Comparison of ENCODE assay signal across 29 cellular contexts in genomic region chr11:124736738-124737137, GRCh38. TPM values are rescaled to one million over a fixed set of nuclear protein-coding genes. Genes with fewer than 3 reads are reported as not detected.
DNase-seq lines count a peak whose midpoint lies in the region; ATAC-seq, FAIRE-seq and TF ChIP-seq lines count a peak whose summit lies in the region.
"Had no signal": no experiment of that assay in that cellular context is flagged by ENCODE, and none has a peak within 500 bp of the region (broad histone marks: within the 10 kb centered on the region; RNA-seq: fewer than 3 reads in every experiment).

No MANE protein-coding gene starts in this region.

- H3K79me2 ChIP-seq in K562 (ENCODE audit: control insufficient read depth, insufficient read depth, low read length), result no peaks in the 10 kb centered on the region

- H3K9ac ChIP-seq in K562 (ENCODE audit: insufficient read depth in 1 of 2, low read depth in 2 of 2, low read length in 2 of 2), result no peak overlapping the region

- CTCF ChIA-PET in K562 (lab: Yijun Ruan, JAX; ENCODE audit: low intra/inter-chr PET ratio), result no interaction called here

- H3K4me3 ChIP-seq in K562, result no peak overlapping the region
- H3K4me3 ChIP-seq: SK-N-MC, spleen had no signal

- H3K36me3 Mint-ChIP-seq in activated T-helper 1 cell treated with anti-CD3 and anti-CD28 coated beads, Interleukin-12 subunit alpha, Interleukin-12 subunit beta, Interleukin-2, Interleukin-4 antibody, amounts not matched to agents 30 ng/mL and 10 ng/mL and 1 ng/mL, durations not matched to agents 14 hours and 24 hours and 36 hours (ENCODE audit: low read depth), result peaks cover 2% of the 10 kb centered on the region
- no peaks in the 10 kb centered on the region for H3K36me3 Mint-ChIP-seq in mesothelial cell of epicardium
- H3K36me3 Mint-ChIP-seq: activated CD8-positive, alpha-beta memory T cell treated with anti-CD3 and anti-CD28 coated beads, Interleukin-2, amount 10 ng/mL, durations not matched to agents 7 days and 5 days; naive thymus-derived CD8-positive, alpha-beta T cell; type B pancreatic cell; WTC11 had no signal

- in situ Hi-C loops in K562 (cut with MboI), result no loop called here

- H3K4me3 Mint-ChIP-seq in activated T-helper 1 cell treated with anti-CD3 and anti-CD28 coated beads, Interleukin-12 subunit alpha, Interleukin-12 subunit beta, Interleukin-2, Interleukin-4 antibody, amounts not matched to agents 30 ng/mL and 10 ng/mL and 1 ng/mL, durations not matched to agents 14 hours and 24 hours and 36 hours, result no peak overlapping the region
- H3K4me3 Mint-ChIP-seq in mesothelial cell of epicardium, result no peak overlapping the region
- H3K4me3 Mint-ChIP-seq: activated CD8-positive, alpha-beta memory T cell treated with anti-CD3 and anti-CD28 coated beads, Interleukin-2, amount 10 ng/mL, durations not matched to agents 7 days and 5 days; naive thymus-derived CD8-positive, alpha-beta T cell; type B pancreatic cell; WTC11 had no signal

- H4K20me1 ChIP-seq in K562 (replicated peaks; ENCODE audit: control insufficient read depth, insufficient read depth, low read length), result 0 out of 2 replicates have a peak, but pooled peaks cover 2% of the 10 kb centered on the region

- H3K27ac ChIP-seq in K562 (ENCODE audit: extremely low read depth, low read depth, low read length), result no peak overlapping the region
- H3K27ac ChIP-seq: brain microvascular endothelial cell, epithelial cell of prostate, SK-N-MC, spleen had no signal

- no TSS peak for BruUV-seq in K562 (replicated peaks; lab: Mats Ljungman, UMichigan)

- H3K27ac Mint-ChIP-seq in activated T-helper 1 cell treated with anti-CD3 and anti-CD28 coated beads, Interleukin-12 subunit alpha, Interleukin-12 subunit beta, Interleukin-2, Interleukin-4 antibody, amounts not matched to agents 30 ng/mL and 10 ng/mL and 1 ng/mL, durations not matched to agents 14 hours and 24 hours and 36 hours, result no peak overlapping the region
- H3K27ac Mint-ChIP-seq in mesothelial cell of epicardium, result no peak overlapping the region
- H3K27ac Mint-ChIP-seq: activated CD8-positive, alpha-beta memory T cell treated with anti-CD3 and anti-CD28 coated beads, Interleukin-2, amount 10 ng/mL, durations not matched to agents 7 days and 5 days; type B pancreatic cell; WTC11 had no signal

- peaks cover 10 to 38% of the 10 kb centered on the region in 2 experiments; a peak in 4 of 5 replicates for H3K27me3 ChIP-seq in K562 (ENCODE audit: control insufficient read depth in 2 of 2, insufficient read depth in 2 of 2, low read length in 2 of 2)

- no peak for ATAC-seq in K562
- ATAC-seq in HG02938 (IDR thresholded peaks at IDR 0.05; ENCODE audit: unreplicated experiment), result no peak
- ATAC-seq: activated CD8-positive, alpha-beta memory T cell treated with anti-CD3 and anti-CD28 coated beads, Interleukin-2, amount 10 ng/mL, durations not matched to agents 7 days and 5 days; naive thymus-derived CD8-positive, alpha-beta T cell; WTC11 had no signal

- H3K4me1 Mint-ChIP-seq in activated T-helper 1 cell treated with anti-CD3 and anti-CD28 coated beads, Interleukin-12 subunit alpha, Interleukin-12 subunit beta, Interleukin-2, Interleukin-4 antibody, amounts not matched to agents 30 ng/mL and 10 ng/mL and 1 ng/mL, durations not matched to agents 14 hours and 24 hours and 36 hours (ENCODE audit: low read depth), result peaks cover 24% of the 10 kb centered on the region
- H3K4me1 Mint-ChIP-seq in mesothelial cell of epicardium, result peaks cover 8% of the 10 kb centered on the region

- no peak for FAIRE-seq in K562 (lab: Jason Lieb, UNC)
- FAIRE-seq: A204.1 had no signal

- H3K4me1 ChIP-seq in K562 (replicated peaks in 1 of 2; ENCODE audit: control insufficient read depth in 2 of 2, insufficient read depth in 2 of 2, low read length in 2 of 2), result peaks cover 13 to 17% of the 10 kb centered on the region in 2 experiments; a peak in 4 of 5 replicates

- POLR2A ChIA-PET in K562 (lab: Yijun Ruan, JAX), result interaction anchor here (0.6 kb wide), 1 partner anchor 13 kb away, joined by 4 read pairs; no protein-coding TSS in a partner anchor

- H3K9me3 Mint-ChIP-seq in activated T-helper 1 cell treated with anti-CD3 and anti-CD28 coated beads, Interleukin-12 subunit alpha, Interleukin-12 subunit beta, Interleukin-2, Interleukin-4 antibody, amounts not matched to agents 30 ng/mL and 10 ng/mL and 1 ng/mL, durations not matched to agents 14 hours and 24 hours and 36 hours, result no peaks in the 10 kb centered on the region
- H3K9me3 Mint-ChIP-seq in mesothelial cell of epicardium, result no peaks in the 10 kb centered on the region
- H3K9me3 Mint-ChIP-seq: naive thymus-derived CD8-positive, alpha-beta T cell; type B pancreatic cell; WTC11 had no signal

- no peak for TF ChIP-seq EP300 in K562 (IDR thresholded peaks at IDR 0.05; ENCODE audit: low read length)

- H2AFZ ChIP-seq in K562 (ENCODE audit: low read depth, low read length), result no peak overlapping the region

- DNase-seq in AML-193 (lab: John Stamatoyannopoulos, UW), result peak; percentile 54 to 71
- DNase-seq in KG1 (lab: John Stamatoyannopoulos, UW), result peak; percentile 30
- peak; percentile 75 to 83 for DNase-seq in NOMO-1 (lab: John Stamatoyannopoulos, UW; ENCODE audit: unreplicated experiment in 2 of 2)
- DNase-seq in K562 (ENCODE audit: extremely low read depth in 1 of 4, low spot score in 3 of 4), result no peak
- DNase-seq in posterior vena cava (ENCODE audit: low spot score), result no peak
- no peak for DNase-seq in activated T-helper 1 cell treated with anti-CD3 and anti-CD28 coated beads, Interleukin-12 subunit alpha, Interleukin-12 subunit beta, Interleukin-2, Interleukin-4 antibody, amounts not matched to agents 30 ng/mL and 10 ng/mL and 1 ng/mL, durations not matched to agents 14 hours and 24 hours and 36 hours (ENCODE audit: low spot score)
- DNase-seq in mesothelial cell of epicardium (ENCODE audit: low spot score in 2 of 2, unreplicated experiment in 2 of 2), result no peak
- DNase-seq: activated CD8-positive, alpha-beta memory T cell treated with anti-CD3 and anti-CD28 coated beads, Interleukin-2, amount 10 ng/mL, durations not matched to agents 7 days and 5 days; activated naive CD4-positive, alpha-beta T cell treated with Interleukin-2 at 50 U/mL for 16 hours; activated T-cell treated with anti-CD3 and anti-CD28 coated beads, Interleukin-2, amount 50 U/mL, for 48 hours; brain microvascular endothelial cell; effector CD4-positive, alpha-beta T cell; glutamatergic neuron; midbrain; MM.1S; naive thymus-derived CD8-positive, alpha-beta T cell; NK-92 treated with Interleukin-12 subunit alpha and Interleukin-12 subunit beta, amount 100 ng/mL, for 24 hours; spleen; stimulated activated CD4-positive, alpha-beta T cell treated with anti-CD3 and anti-CD28 coated beads, Interleukin-4, amount 100 ng/mL, for 1 hour had no signal

- no peaks in the 10 kb centered on the region for H3K9me3 ChIP-seq in K562 (replicated peaks; ENCODE audit: control insufficient read depth, insufficient read depth, low read depth, low read length)
- H3K9me3 ChIP-seq: spleen had no signal

- peaks cover 37% of the 10 kb centered on the region for H3K27me3 Mint-ChIP-seq in activated T-helper 1 cell treated with anti-CD3 and anti-CD28 coated beads, Interleukin-12 subunit alpha, Interleukin-12 subunit beta, Interleukin-2, Interleukin-4 antibody, amounts not matched to agents 30 ng/mL and 10 ng/mL and 1 ng/mL, durations not matched to agents 14 hours and 24 hours and 36 hours (ENCODE audit: insufficient read depth)
- H3K27me3 Mint-ChIP-seq in mesothelial cell of epicardium (ENCODE audit: low read depth), result peaks cover 87% of the 10 kb centered on the region

- TF ChIP-seq CTCF in K562 (IDR thresholded peaks at IDR 0.05 in 2 of 3, conservative IDR thresholded peaks at IDR 0.05 in 1 of 3; ENCODE audit: insufficient read depth in 2 of 3, low read depth in 1 of 3, low read length in 3 of 3) (no peak), mesothelial cell of epicardium (IDR thresholded peaks at IDR 0.05; ENCODE audit: unreplicated experiment) (no peak)

- no peak for TF ChIP-seq POLR2A in K562 (conservative IDR thresholded peaks at IDR 0.05)

- intact Hi-C loops in K562 (cut with micrococcal nuclease), result no loop called here
- intact Hi-C loops in posterior vena cava (cut with DNase I), result no loop called here
- intact Hi-C loops in activated T-helper 1 cell treated with anti-CD3 and anti-CD28 coated beads, Interleukin-12 subunit alpha, Interleukin-12 subunit beta, Interleukin-2, Interleukin-4 antibody, amounts not matched to agents 30 ng/mL and 10 ng/mL and 1 ng/mL, durations not matched to agents 14 hours and 24 hours and 36 hours (cut with micrococcal nuclease), result no loop called here

- no peak overlapping the region for H3K4me2 ChIP-seq in K562 (ENCODE audit: insufficient read depth, low read length)

- TF ChIP-seq RAD21 in K562 (CRISPR knock-in tag; conservative IDR thresholded peaks at IDR 0.05 in 1 of 2, IDR thresholded peaks at IDR 0.05 in 1 of 2), result no peak

- no peaks in the 10 kb centered on the region for H3K9me1 ChIP-seq in K562 (ENCODE audit: control insufficient read depth, insufficient read depth, low read length)

- no peaks in the 10 kb centered on the region for H3K36me3 ChIP-seq in K562 (ENCODE audit: control insufficient read depth, insufficient read depth, low read length)
- H3K36me3 ChIP-seq: brain microvascular endothelial cell, spleen had no signal

- WGBS in K562 (ENCODE audit: insufficient coverage, low coverage, missing lambda C conversion rate), result 0% methylated on average over 3 of the region's 3 CpGs

RNA-seq across cellular contexts. Expression of gene NRGN, which starts 3.0 kb away (rescaled TPM):
- 2.1 and 5.7 TPM in 2 replicates for total RNA-seq in K562 (2011; cell fraction: chromatin; rRNA removed; ENCODE audit: low replicate concordance)
- total RNA-seq in K562 (2011; cell fraction: nucleolus; rRNA removed), result 3.7 and 5.8 TPM in 2 replicates
- 3.0 and 5.3 TPM in 2 replicates for total RNA-seq in K562 (2011; cell fraction: nucleoplasm; rRNA removed)
- total RNA-seq in K562 (2014; rRNA removed), result 2.0 and 3.8 TPM in 2 replicates
- 0.29 and 0.61 TPM in 2 replicates for total RNA-seq in K562 (2014; rRNA removed; fragmentation: Illumina TruSeq; extraction: Trizol)
- total RNA-seq in K562 (2015; rRNA removed; fragmentation: Illumina TruSeq; extraction: Trizol), result 0.72 and 1.3 TPM in 2 replicates
- 6.8 and 7.8 TPM in 2 replicates for total RNA-seq in K562 (2021)
- 3.4 and 4.1 TPM in 2 replicates for polyA plus RNA-seq in K562 (2011; rRNA removed)
- 7.0 and 13.8 TPM in 2 replicates for polyA plus RNA-seq in K562 (2011; cell fraction: cytosol; rRNA removed)
- polyA plus RNA-seq in K562 (2011; cell fraction: nucleus; rRNA removed), result 13.0 and 27.2 TPM in 2 replicates
- polyA plus RNA-seq in K562 (2012), result 7.8 and 11.8 TPM in 2 replicates
- 3.5 and 4.5 TPM in 2 replicates for polyA plus RNA-seq in K562 (2014; fragmentation: Illumina TruSeq; extraction: Trizol)
- polyA plus RNA-seq in K562 (2014; fragmentation: Nextera tagmentation; extraction: Ambion mirVana), result not detected
- 3.2 and 5.7 TPM in 2 replicates for polyA plus RNA-seq in K562 (2014; rRNA removed)
- polyA minus RNA-seq in K562 (2011; rRNA and poly(A)+ RNA removed), result 0.33 and 1.2 TPM in 2 replicates
- polyA minus RNA-seq in K562 (2011; cell fraction: cytosol; rRNA and poly(A)+ RNA removed), result 1.4 and 3.2 TPM in 2 replicates
- polyA minus RNA-seq in K562 (2011; cell fraction: nucleus; rRNA and poly(A)+ RNA removed), result 2.0 and 5.9 TPM in 2 replicates
- 1 to 10 TPM; 5.1 to 7.6 TPM for total RNA-seq in posterior vena cava
- 3.9 and 6.1 TPM in 2 replicates for total RNA-seq in activated T-helper 1 cell treated with anti-CD3 and anti-CD28 coated beads, Interleukin-12 subunit alpha, Interleukin-12 subunit beta, Interleukin-2, Interleukin-4 antibody, amounts not matched to agents 30 ng/mL and 10 ng/mL and 1 ng/mL, durations not matched to agents 14 hours and 24 hours and 36 hours
- total RNA-seq in mesothelial cell of epicardium, result 2.7 to 2.9 TPM (median 2.7 TPM) in 3 replicates
- total RNA-seq: NCI-H460 had no signal

RNA-seq across cellular contexts. Expression of gene VSIG2, which starts 15.3 kb away (rescaled TPM):
- not detected in 2 replicates for total RNA-seq in K562 (2011; cell fraction: chromatin; rRNA removed; ENCODE audit: low replicate concordance)
- total RNA-seq in K562 (2011; cell fraction: nucleolus; rRNA removed), result not detected in 2 replicates
- total RNA-seq in K562 (2011; cell fraction: nucleoplasm; rRNA removed), result not detected in 2 replicates
- total RNA-seq in K562 (2014; rRNA removed), result not detected in 2 replicates
- total RNA-seq in K562 (2014; rRNA removed; fragmentation: Illumina TruSeq; extraction: Trizol), result not detected in 2 replicates
- not detected in 2 replicates for total RNA-seq in K562 (2015; rRNA removed; fragmentation: Illumina TruSeq; extraction: Trizol)
- total RNA-seq in K562 (2021), result not detected in 2 replicates
- not detected in 2 replicates for polyA plus RNA-seq in K562 (2011; rRNA removed)
- polyA plus RNA-seq in K562 (2011; cell fraction: cytosol; rRNA removed), result 0.06 TPM in 1 of 2 replicates, not detected in the other
- polyA plus RNA-seq in K562 (2011; cell fraction: nucleus; rRNA removed), result not detected in 2 replicates
- 0.11 and 0.17 TPM in 2 replicates for polyA plus RNA-seq in K562 (2012)
- not detected in 2 replicates for polyA plus RNA-seq in K562 (2014; fragmentation: Illumina TruSeq; extraction: Trizol)
- polyA plus RNA-seq in K562 (2014; fragmentation: Nextera tagmentation; extraction: Ambion mirVana), result not detected
- not detected in 2 replicates for polyA plus RNA-seq in K562 (2014; rRNA removed)
- not detected in 2 replicates for polyA minus RNA-seq in K562 (2011; rRNA and poly(A)+ RNA removed)
- polyA minus RNA-seq in K562 (2011; cell fraction: cytosol; rRNA and poly(A)+ RNA removed), result not detected in 2 replicates
- polyA minus RNA-seq in K562 (2011; cell fraction: nucleus; rRNA and poly(A)+ RNA removed), result not detected in 2 replicates
- total RNA-seq in posterior vena cava, result 1 to 10 TPM; 1.1 to 1.2 TPM
- not detected in 2 replicates for total RNA-seq in activated T-helper 1 cell treated with anti-CD3 and anti-CD28 coated beads, Interleukin-12 subunit alpha, Interleukin-12 subunit beta, Interleukin-2, Interleukin-4 antibody, amounts not matched to agents 30 ng/mL and 10 ng/mL and 1 ng/mL, durations not matched to agents 14 hours and 24 hours and 36 hours
- total RNA-seq in mesothelial cell of epicardium, result 0.25 to 0.66 TPM (median 0.44 TPM) in 3 replicates
- total RNA-seq: activated CD8-positive, alpha-beta memory T cell treated with anti-CD3 and anti-CD28 coated beads, Interleukin-2, amount 10 ng/mL, durations not matched to agents 7 days and 5 days; H4; NCI-H460; RPMI7951 had no signal
- polyA plus RNA-seq: keratinocyte had no signal

RNA-seq across cellular contexts. Expression of gene ESAM, which starts 25.4 kb away (rescaled TPM):
- total RNA-seq in K562 (2011; cell fraction: chromatin; rRNA removed; ENCODE audit: low replicate concordance), result 0.74 and 2.0 TPM in 2 replicates
- total RNA-seq in K562 (2011; cell fraction: nucleolus; rRNA removed), result 1.6 and 1.8 TPM in 2 replicates
- total RNA-seq in K562 (2011; cell fraction: nucleoplasm; rRNA removed), result 1.2 and 2.9 TPM in 2 replicates
- total RNA-seq in K562 (2014; rRNA removed), result 0.14 and 0.29 TPM in 2 replicates
- 0.18 and 0.22 TPM in 2 replicates for total RNA-seq in K562 (2014; rRNA removed; fragmentation: Illumina TruSeq; extraction: Trizol)
- 0.15 and 0.22 TPM in 2 replicates for total RNA-seq in K562 (2015; rRNA removed; fragmentation: Illumina TruSeq; extraction: Trizol)
- total RNA-seq in K562 (2021), result 0.36 and 0.91 TPM in 2 replicates
- polyA plus RNA-seq in K562 (2011; rRNA removed), result 0.47 and 1.1 TPM in 2 replicates
- polyA plus RNA-seq in K562 (2011; cell fraction: cytosol; rRNA removed), result 0.31 and 1.9 TPM in 2 replicates
- 1.1 and 4.0 TPM in 2 replicates for polyA plus RNA-seq in K562 (2011; cell fraction: nucleus; rRNA removed)
- polyA plus RNA-seq in K562 (2012), result 0.70 and 2.0 TPM in 2 replicates
- polyA plus RNA-seq in K562 (2014; fragmentation: Illumina TruSeq; extraction: Trizol), result 0.65 and 0.90 TPM in 2 replicates
- polyA plus RNA-seq in K562 (2014; fragmentation: Nextera tagmentation; extraction: Ambion mirVana), result under 1 TPM; 0.06 to 0.08 TPM
- polyA plus RNA-seq in K562 (2014; rRNA removed), result 0.22 and 1.5 TPM in 2 replicates
- polyA minus RNA-seq in K562 (2011; rRNA and poly(A)+ RNA removed), result 0.24 and 0.60 TPM in 2 replicates
- polyA minus RNA-seq in K562 (2011; cell fraction: cytosol; rRNA and poly(A)+ RNA removed), result 0.57 and 1.3 TPM in 2 replicates
- polyA minus RNA-seq in K562 (2011; cell fraction: nucleus; rRNA and poly(A)+ RNA removed), result 0.44 and 0.54 TPM in 2 replicates
- 10 to 100 TPM; 71.5 to 76.9 TPM for total RNA-seq in posterior vena cava
- total RNA-seq in activated T-helper 1 cell treated with anti-CD3 and anti-CD28 coated beads, Interleukin-12 subunit alpha, Interleukin-12 subunit beta, Interleukin-2, Interleukin-4 antibody, amounts not matched to agents 30 ng/mL and 10 ng/mL and 1 ng/mL, durations not matched to agents 14 hours and 24 hours and 36 hours, result 0.52 and 0.64 TPM in 2 replicates
- total RNA-seq in mesothelial cell of epicardium, result 0.85 to 1.1 TPM (median 0.95 TPM) in 3 replicates
- total RNA-seq: RPMI7951 had no signal

Comparison
In these comparisons a context has a peak if more than half of its experiments do, and no peak if none do; other contexts are left out.
1. DNase-seq: peak in AML-193 (2 of 2), KG1 (single experiment) and NOMO-1 (2 of 2); none in K562 (0 of 4), posterior vena cava (single experiment), activated T-helper 1 cell treated with anti-CD3 and anti-CD28 coated beads, Interleukin-12 subunit alpha, Interleukin-12 subunit beta, Interleukin-2, Interleukin-4 antibody, amounts not matched to agents 30 ng/mL and 10 ng/mL and 1 ng/mL, durations not matched to agents 14 hours and 24 hours and 36 hours (single experiment) and mesothelial cell of epicardium (0 of 2).
2. RNA of gene ESAM, which starts 25.4 kb away (total RNA-seq): 71.5 to 76.9 TPM in posterior vena cava; 0.85 to 1.1 TPM in mesothelial cell of epicardium, 0.52 to 0.64 TPM in activated T-helper 1 cell treated with anti-CD3 and anti-CD28 coated beads, Interleukin-12 subunit alpha, Interleukin-12 subunit beta, Interleukin-2, Interleukin-4 antibody, amounts not matched to agents 30 ng/mL and 10 ng/mL and 1 ng/mL, durations not matched to agents 14 hours and 24 hours and 36 hours and 0.14 to 2.9 TPM in K562; every median in the first group is over 10 times any median in the second.